Comparison of ENCODE assay signal across 11 cellular contexts in the genomic region with DNA sequence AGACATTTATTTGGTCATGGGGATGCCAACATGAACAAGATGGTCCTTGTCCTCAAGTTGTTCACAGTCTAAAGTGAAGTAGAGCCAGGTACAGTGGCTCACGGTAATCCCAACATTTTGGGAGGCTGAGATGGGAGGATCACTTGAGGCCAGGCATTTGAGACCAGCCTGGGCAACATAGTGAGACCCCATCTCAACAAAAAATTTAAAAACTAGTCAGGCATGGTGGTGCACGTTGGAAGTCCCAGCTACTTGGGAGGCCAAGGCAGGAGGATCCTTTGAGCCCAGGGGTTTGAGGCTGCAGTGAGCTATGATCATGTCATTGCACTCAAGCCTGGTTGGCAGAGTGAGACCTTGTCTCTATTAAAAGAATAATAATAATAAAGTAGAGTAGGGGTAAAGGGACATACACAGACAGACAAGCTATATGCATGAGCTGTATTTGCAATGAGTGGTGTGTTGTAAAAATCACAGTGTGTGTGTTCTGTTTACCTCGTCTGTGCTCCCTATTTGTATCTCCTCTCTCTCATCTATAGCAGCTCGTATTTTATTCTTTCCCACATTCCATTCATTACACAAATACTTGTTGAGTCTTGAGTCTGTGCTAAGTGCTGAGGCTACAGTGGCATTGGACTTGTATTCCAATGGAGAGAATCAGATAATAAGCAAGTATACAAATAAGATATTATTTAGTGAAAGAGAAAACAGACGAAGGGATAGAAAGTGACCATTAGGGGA.
"Had no signal": no experiment of that assay in that cellular context is flagged by ENCODE, and none has a peak within 500 bp of the region (broad histone marks: within the 10 kb centered on the region; RNA-seq: fewer than 3 reads in every experiment).

No MANE protein-coding gene starts in this region.

- H3K27me3 ChIP-seq: brain microvascular endothelial cell, thyroid gland had no signal

- DNase-seq: activated CD4-positive, alpha-beta T cell treated with anti-CD3 and anti-CD28 coated beads for 48 hours; activated T-cell treated with anti-CD3 and anti-CD28 coated beads for 4 hours; amygdala; brain microvascular endothelial cell; glutamatergic neuron; left ventricle myocardium superior; mesenchymal stem cell; T-helper 1 cell; thyroid gland had no signal

- H3K4me1 ChIP-seq: thyroid gland had no signal

- H3K4me3 ChIP-seq: skin epidermis, thyroid gland had no signal

- H3K9me3 ChIP-seq: thyroid gland had no signal

- H3K36me3 ChIP-seq: brain microvascular endothelial cell, thyroid gland had no signal

- FAIRE-seq: endometrium had no signal

- H3K27ac ChIP-seq: brain microvascular endothelial cell, skin epidermis, thyroid gland had no signal
